ENCODE assay signal across 21 cellular contexts in genomic region chr4:165019995-165020394, GRCh38. TPM values are rescaled to one million over a fixed set of nuclear protein-coding genes. Genes with fewer than 3 reads are reported as not detected.
"Had no signal": no experiment of that assay in that cellular context is flagged by ENCODE, and none has a peak within 500 bp of the region (broad histone marks: within the 10 kb centered on the region; RNA-seq: fewer than 3 reads in every experiment).

No MANE protein-coding gene starts in this region.

RNA-seq across cellular contexts. Expression of gene TRIM60, which starts 11.8 kb away (rescaled TPM):
- total RNA-seq: activated naive CD4-positive, alpha-beta T cell treated with anti-CD3 and anti-CD28 coated beads for 36 hours; activated naive CD4-positive, alpha-beta T cell treated with anti-CD3 and anti-CD28 coated beads, Interleukin-2, amount 50 U/mL, for 72 hours; activated naive CD8-positive, alpha-beta T cell treated with anti-CD3 and anti-CD28 coated beads for 36 hours; activated naive CD8-positive, alpha-beta T cell treated with anti-CD3 and anti-CD28 coated beads, Interleukin-2, amount 10 ng/mL, durations not matched to agents 7 days and 5 days; activated T-cell treated with anti-CD3 and anti-CD28 coated beads, Interleukin-2, amount 50 U/mL, for 4 hours; activated T-cell treated with anti-CD3 and anti-CD28 coated beads, Interleukin-2, amount 50 U/mL, for 72 hours; activated T-helper 1 cell treated with anti-CD3 and anti-CD28 coated beads, Interleukin-12 subunit alpha, Interleukin-12 subunit beta, Interleukin-2, Interleukin-4 antibody, amounts not matched to agents 30 ng/mL and 10 ng/mL and 1 ng/mL, durations not matched to agents 14 hours and 24 hours and 36 hours; activated T-helper 17 cell treated with anti-CD3 and anti-CD28 coated beads, Interleukin-2, amount 50 U/mL, for 72 hours; activated T-helper 2 cell treated with anti-CD3 and anti-CD28 coated beads, Interferon-gamma antibody, Interleukin-2, Interleukin-4, amounts not matched to agents 10 μg/mL and 5 μg/mL and 100 μg/mL, durations not matched to agents 14 hours and 24 hours and 36 hours; adrenal gland; aorta; ascending aorta; astrocyte; body of pancreas; breast epithelium; bronchial epithelial cell; cardiac muscle cell; cardiac septum; cerebellum; chondrocyte had no signal
- polyA plus RNA-seq: adipose tissue, adrenal gland, aorta, cardiac muscle cell had no signal

RNA-seq across cellular contexts. Expression of gene TRIM75, which starts 33.7 kb away (rescaled TPM):
- total RNA-seq: activated naive CD4-positive, alpha-beta T cell treated with anti-CD3 and anti-CD28 coated beads for 36 hours; activated naive CD4-positive, alpha-beta T cell treated with anti-CD3 and anti-CD28 coated beads, Interleukin-2, amount 50 U/mL, for 72 hours; activated naive CD8-positive, alpha-beta T cell treated with anti-CD3 and anti-CD28 coated beads for 36 hours; activated naive CD8-positive, alpha-beta T cell treated with anti-CD3 and anti-CD28 coated beads, Interleukin-2, amount 10 ng/mL, durations not matched to agents 7 days and 5 days; activated T-cell treated with anti-CD3 and anti-CD28 coated beads, Interleukin-2, amount 50 U/mL, for 4 hours; activated T-cell treated with anti-CD3 and anti-CD28 coated beads, Interleukin-2, amount 50 U/mL, for 72 hours; activated T-helper 1 cell treated with anti-CD3 and anti-CD28 coated beads, Interleukin-12 subunit alpha, Interleukin-12 subunit beta, Interleukin-2, Interleukin-4 antibody, amounts not matched to agents 30 ng/mL and 10 ng/mL and 1 ng/mL, durations not matched to agents 14 hours and 24 hours and 36 hours; activated T-helper 17 cell treated with anti-CD3 and anti-CD28 coated beads, Interleukin-2, amount 50 U/mL, for 72 hours; activated T-helper 2 cell treated with anti-CD3 and anti-CD28 coated beads, Interferon-gamma antibody, Interleukin-2, Interleukin-4, amounts not matched to agents 10 μg/mL and 5 μg/mL and 100 μg/mL, durations not matched to agents 14 hours and 24 hours and 36 hours; adrenal gland; aorta; ascending aorta; astrocyte; body of pancreas; breast epithelium; bronchial epithelial cell; cardiac muscle cell; cardiac septum; cerebellum; chondrocyte had no signal
- polyA plus RNA-seq: adipose tissue, adrenal gland, aorta, cardiac muscle cell had no signal

RNA-seq across cellular contexts. Expression of gene TRIM61, which starts 42.5 kb away (rescaled TPM):
- total RNA-seq: ascending aorta, body of pancreas had no signal
